ENCODE assay signal across 14 cellular contexts in genomic region chr14:91401751-91402150, GRCh38. TPM values are rescaled to one million over a fixed set of nuclear protein-coding genes. Genes with fewer than 3 reads are reported as not detected.
DNase-seq lines count a peak whose midpoint lies in the region; ATAC-seq and TF ChIP-seq lines count a peak whose summit lies in the region.
"Had no signal": no experiment of that assay in that cellular context is flagged by ENCODE, and none has a peak within 500 bp of the region (broad histone marks: within the 10 kb centered on the region; RNA-seq: fewer than 3 reads in every experiment).

No MANE protein-coding gene starts in this region.

- peaks cover 91% of the 10 kb centered on the region for H3K4me1 Mint-ChIP-seq in activated naive CD4-positive, alpha-beta T cell treated with anti-CD3 and anti-CD28 coated beads, Interleukin-2, amount 50 U/mL, for 24 hours
- H3K4me1 Mint-ChIP-seq in activated B cell treated with CpG ODN at 0.5 μM for 24 hours (peaks cover 89% of the 10 kb centered on the region), nephron progenitor cell (peaks cover 83% of the 10 kb centered on the region)

- no peaks in the 10 kb centered on the region for H3K27me3 Mint-ChIP-seq in activated naive CD4-positive, alpha-beta T cell treated with anti-CD3 and anti-CD28 coated beads, Interleukin-2, amount 50 U/mL, for 24 hours
- H3K27me3 Mint-ChIP-seq in activated B cell treated with CpG ODN at 0.5 μM for 24 hours, result no peaks in the 10 kb centered on the region
- no peaks in the 10 kb centered on the region for H3K27me3 Mint-ChIP-seq in nephron progenitor cell (ENCODE audit: low read depth, poor library complexity)
- H3K27me3 Mint-ChIP-seq: IgD-negative memory B cell had no signal

- H3K9me3 ChIP-seq in hepatocyte (ENCODE audit: low read depth) (no peaks in the 10 kb centered on the region), transverse colon (no peaks in the 10 kb centered on the region)

- peak overlapping the region; percentile 84 for H3K4me3 Mint-ChIP-seq in activated naive CD4-positive, alpha-beta T cell treated with anti-CD3 and anti-CD28 coated beads, Interleukin-2, amount 50 U/mL, for 24 hours
- H3K4me3 Mint-ChIP-seq in activated B cell treated with CpG ODN at 0.5 μM for 24 hours (no peak overlapping the region), nephron progenitor cell (no peak overlapping the region)
- H3K4me3 Mint-ChIP-seq: HFFc6 had no signal

- H4K20me1 ChIP-seq in hepatocyte (ENCODE audit: insufficient read depth, poor library complexity, severe bottlenecking), result no peaks in the 10 kb centered on the region

- no peak overlapping the region for H3K4me3 ChIP-seq in hepatocyte
- H3K4me3 ChIP-seq in transverse colon, result no peak overlapping the region

- H3K9me2 ChIP-seq in hepatocyte (replicated peaks; ENCODE audit: insufficient read depth), result no peaks in the 10 kb centered on the region

- CTCF ChIA-PET in activated B cell treated with CpG ODN at 0.5 μM for 24 hours (lab: Charles Lee), result interaction anchor here (1.8 to 4.4 kb wide), 2 partner anchors 15 to 78 kb away, joined by 5 to 29 read pairs; partner anchors contain the start of gene CCDC88C

- H3K4me1 ChIP-seq in hepatocyte (ENCODE audit: insufficient read depth), result peaks cover 13% of the 10 kb centered on the region
- peaks cover 21 to 77% (median 63%) of the 10 kb centered on the region in 4 donors for H3K4me1 ChIP-seq in transverse colon

- H3K27ac ChIP-seq in hepatocyte (peak overlapping the region; percentile 56), transverse colon (peak overlapping the region; percentile 69 to 84 (median 78))
- H3K27ac ChIP-seq: RWPE1 had no signal

- POLR2A ChIA-PET in activated B cell treated with CpG ODN at 0.5 μM for 24 hours (lab: Charles Lee), result interaction anchor here (1.2 to 7.8 kb wide), 2 partner anchors 13 kb away, joined by 3 to 129 read pairs; partner anchors contain the start of gene CCDC88C

- WGBS in hepatocyte (ENCODE audit: low lambda C conversion rate, missing lambda C conversion rate), result 89% methylated on average over 7 of the region's 7 CpGs
- WGBS in transverse colon (ENCODE audit: low coverage in 1 of 2), 2 donors, result 55 to 90% methylated on average over 2 to 7 of the region's 7 CpGs

- no peak for TF ChIP-seq POLR2A in transverse colon (IDR thresholded peaks at IDR 0.05)

- no peaks in the 10 kb centered on the region for H3K36me3 ChIP-seq in hepatocyte (replicated peaks; ENCODE audit: insufficient read depth, low read depth)
- H3K36me3 ChIP-seq in transverse colon, result no peaks in the 10 kb centered on the region

- in situ Hi-C loops in transverse colon (cut with MboI; ENCODE audit: low pct_ligation_motif_present in 1 of 4, low pct_unique_long_range_greater_than_20kb in 1 of 4, low sequenced_read_pairs in 3 of 4), result loop anchor here in 1 of 4 donors (25.0 kb wide), 1 partner anchor 89 kb away; no protein-coding TSS in a partner anchor

- intact Hi-C loops in activated B cell treated with CpG ODN at 0.5 μM for 24 hours (cut with micrococcal nuclease) (no loop called here), transverse colon (cut with DNase I; ENCODE audit: low total_unique reads) (no loop called here)

- TF ChIP-seq CTCF in activated B cell treated with CpG ODN at 0.5 μM for 24 hours (IDR thresholded peaks at IDR 0.05) (no peak), hepatocyte (IDR thresholded peaks at IDR 0.05; ENCODE audit: poor library complexity) (no peak), transverse colon (IDR thresholded peaks at IDR 0.05) (no peak), nephron progenitor cell (IDR thresholded peaks at IDR 0.05) (no peak)

- no peaks in the 10 kb centered on the region for H3K36me3 Mint-ChIP-seq in activated naive CD4-positive, alpha-beta T cell treated with anti-CD3 and anti-CD28 coated beads, Interleukin-2, amount 50 U/mL, for 24 hours
- H3K36me3 Mint-ChIP-seq in activated B cell treated with CpG ODN at 0.5 μM for 24 hours (ENCODE audit: low read depth) (peaks cover 24% of the 10 kb centered on the region), nephron progenitor cell (ENCODE audit: low read depth) (peaks cover 17% of the 10 kb centered on the region)
- H3K36me3 Mint-ChIP-seq: IgD-negative memory B cell had no signal

- H3K4me2 ChIP-seq in hepatocyte, result no peak overlapping the region

- H3K27me3 ChIP-seq in hepatocyte (no peaks in the 10 kb centered on the region), transverse colon (no peaks in the 10 kb centered on the region)

- no peak overlapping the region for H2AFZ ChIP-seq in hepatocyte

- no peaks in the 10 kb centered on the region for H3K9me3 Mint-ChIP-seq in activated naive CD4-positive, alpha-beta T cell treated with anti-CD3 and anti-CD28 coated beads, Interleukin-2, amount 50 U/mL, for 24 hours
- H3K9me3 Mint-ChIP-seq in activated B cell treated with CpG ODN at 0.5 μM for 24 hours, result no peaks in the 10 kb centered on the region
- H3K9me3 Mint-ChIP-seq in nephron progenitor cell, result no peaks in the 10 kb centered on the region
- H3K9me3 Mint-ChIP-seq: HFFc6, IgD-negative memory B cell had no signal

- DNase-seq in activated naive CD4-positive, alpha-beta T cell treated with anti-CD3 and anti-CD28 coated beads, Interleukin-2, amount 50 U/mL, for 16 hours, result no peak
- no peak for DNase-seq in activated B cell treated with CpG ODN at 0.5 μM for 24 hours
- DNase-seq in hepatocyte (ENCODE audit: low spot score), result no peak
- DNase-seq in transverse colon, result no peak
- no peak for DNase-seq in activated CD4-positive, CD25-positive, alpha-beta regulatory T cell treated with anti-CD3 and anti-CD28 coated beads, Interleukin-2, amount 50 U/mL, for 72 hours
- DNase-seq in NCI-H128 (lab: John Stamatoyannopoulos, UW; ENCODE audit: unreplicated experiment), result no peak
- no peak for DNase-seq in nephron progenitor cell
- DNase-seq: activated CD4-positive, CD25-positive, alpha-beta regulatory T cell; Calu3; HFFc6; NCI-H1092 had no signal

- TF ChIP-seq EP300 in transverse colon (IDR thresholded peaks at IDR 0.05; ENCODE audit: low read depth), result no peak

- H3K79me2 ChIP-seq in hepatocyte, result peaks cover 38% of the 10 kb centered on the region

- H3K27ac Mint-ChIP-seq in activated naive CD4-positive, alpha-beta T cell treated with anti-CD3 and anti-CD28 coated beads, Interleukin-2, amount 50 U/mL, for 24 hours, result peak overlapping the region; percentile 99
- H3K27ac Mint-ChIP-seq in activated B cell treated with CpG ODN at 0.5 μM for 24 hours (peak overlapping the region; percentile 73), nephron progenitor cell (no peak overlapping the region)
- H3K27ac Mint-ChIP-seq: HFFc6 had no signal

- no peak for ATAC-seq in activated B cell treated with CpG ODN at 0.5 μM for 24 hours (ENCODE audit: low read depth)

RNA-seq across cellular contexts. Expression of gene CCDC88C, which starts 15.9 kb away (rescaled TPM):
- total RNA-seq in activated B cell treated with CpG ODN at 0.5 μM for 24 hours (153 and 164 TPM in 2 replicates), hepatocyte (4.7 and 11.3 TPM in 2 replicates), transverse colon (100 to 1,000 TPM in 1 of 4 donors, 10 to 100 TPM in 3; 29.5 to 171 (median 60.3) TPM)
- 4.3 and 5.9 TPM in 2 replicates for polyA plus RNA-seq in hepatocyte
